ENCODE assay signal across 9 cellular contexts in the genomic region with DNA sequence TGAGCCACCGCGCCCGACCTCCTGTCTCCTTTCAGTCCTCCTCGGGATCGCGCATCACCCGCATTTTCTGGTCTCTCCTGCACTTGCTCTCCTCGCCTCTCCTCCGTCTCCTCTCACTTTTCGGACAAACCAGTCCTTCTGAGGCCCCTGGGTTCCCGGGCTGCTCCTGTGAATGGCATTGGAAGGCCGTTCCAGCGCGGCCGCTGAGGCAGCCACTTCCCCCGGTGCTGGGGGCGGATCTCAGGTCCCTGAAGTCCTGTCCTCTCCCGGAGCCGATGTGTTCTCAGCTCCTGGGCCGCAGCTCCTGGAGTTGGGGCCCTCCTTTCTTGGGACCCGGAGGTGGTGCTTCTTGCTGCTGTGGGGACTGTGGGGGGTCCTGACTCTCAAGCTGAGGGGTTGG. TPM values are rescaled to one million over a fixed set of nuclear protein-coding genes. Genes with fewer than 3 reads are reported as not detected.
DNase-seq lines count a peak whose midpoint lies in the region; ATAC-seq, FAIRE-seq and TF ChIP-seq lines count a peak whose summit lies in the region.
"Had no signal": no experiment of that assay in that cellular context is flagged by ENCODE, and none has a peak within 500 bp of the region (broad histone marks: within the 10 kb centered on the region; RNA-seq: fewer than 3 reads in every experiment).

No MANE protein-coding gene starts in this region.

- no peak for TF ChIP-seq EP300 in H1 (IDR thresholded peaks at IDR 0.05; ENCODE audit: borderline replicate concordance in 1 of 2, low read depth in 2 of 2, low read length in 2 of 2)

- H3K9me3 Mint-ChIP-seq in osteocyte (ENCODE audit: unreplicated experiment): peaks cover 7% of the 10 kb centered on the region

- no peak for TF ChIP-seq RAD21 in H1 (IDR thresholded peaks at IDR 0.05 in 1 of 2, conservative IDR thresholded peaks at IDR 0.05 in 1 of 2; ENCODE audit: low read depth in 2 of 2, low read length in 2 of 2)

- 4% methylated on average over 20 of the region's 21 CpGs; no CpG with 5 or more reads in 1 of the 2 experiments for WGBS in H1 (ENCODE audit: extremely low coverage in 1 of 2, insufficient coverage in 1 of 2, insufficient read length in 1 of 2, insufficient replicate concordance in 2 of 2, low coverage in 1 of 2, low lambda C conversion rate in 2 of 2, missing lambda C conversion rate in 1 of 2), 2 experiments

- H3K4me1 Mint-ChIP-seq in osteocyte (ENCODE audit: unreplicated experiment): peaks cover 52% of the 10 kb centered on the region

- H3K36me3 ChIP-seq in NT2/D1 (ENCODE audit: insufficient read depth, insufficient read length, low read length) (no peaks in the 10 kb centered on the region), H1 (ENCODE audit: control insufficient read depth in 2 of 4, insufficient read depth in 4 of 4, low read length in 3 of 4) (no peaks in the 10 kb centered on the region)

- H3K27me3 ChIP-seq in NT2/D1 (ENCODE audit: insufficient read depth, insufficient read length): no peaks in the 10 kb centered on the region
- H3K27me3 ChIP-seq in H1 (replicated peaks in 1 of 4; ENCODE audit: control insufficient read depth in 3 of 4, extremely low read depth in 1 of 4, insufficient read depth in 3 of 4, low read length in 3 of 4): peaks cover 0 to 15% (median 9%) of the 10 kb centered on the region in 4 experiments; a peak in 6 of 7 replicates

- no peak overlapping the region for H3K18ac ChIP-seq in H1 (ENCODE audit: extremely low read depth, low read length)

- TF ChIP-seq POLR2A in H1 (IDR thresholded peaks at IDR 0.05; ENCODE audit: control extremely low read depth in 1 of 2, low read depth in 2 of 2, low read length in 2 of 2): no peak

- CTCF ChIA-PET in H1 (lab: Charles Lee; ENCODE audit: partially characterized antibody) (interaction anchor here (0.6 to 1.8 kb wide), 2 partner anchors 98 to 117 kb away, joined by 4 to 5 read pairs; no protein-coding TSS in a partner anchor), GM10248 (lab: Yijun Ruan, JAX) (interaction anchor here (1.4 to 5.3 kb wide), 3 partner anchors 36 to 99 kb away, joined by 3 to 34 read pairs (median 4); no protein-coding TSS in a partner anchor)

- H4K20me1 ChIP-seq in H1 (replicated peaks in 1 of 2; ENCODE audit: control insufficient read depth in 1 of 2, insufficient read depth in 2 of 2, low read length in 2 of 2): peaks cover 2 to 3% of the 10 kb centered on the region in 2 experiments

- H3K4me3 Mint-ChIP-seq in osteocyte (ENCODE audit: unreplicated experiment): peak overlapping the region; percentile 83

- H2BK15ac ChIP-seq in H1 (ENCODE audit: low read length): no peak overlapping the region

- peaks cover 0 to 33% of the 10 kb centered on the region in 2 experiments; a peak in 2 of 4 replicates for H3K79me2 ChIP-seq in H1 (ENCODE audit: control insufficient read depth in 1 of 2, insufficient read depth in 2 of 2, low read length in 2 of 2)

- no peak overlapping the region for H4K8ac ChIP-seq in H1 (ENCODE audit: extremely low read depth, insufficient read depth, low read length)

- H2BK12ac ChIP-seq in H1 (ENCODE audit: low read depth, low read length): no peak overlapping the region

- H2AK5ac ChIP-seq in H1 (ENCODE audit: low read depth, low read length): no peak overlapping the region

- H2BK120ac ChIP-seq in H1 (replicated peaks; ENCODE audit: low read depth, low read length): no peak overlapping the region

- H3K4me1 ChIP-seq in NT2/D1 (ENCODE audit: insufficient read depth, insufficient read length) (no peaks in the 10 kb centered on the region), H1 (replicated peaks in 1 of 4; ENCODE audit: control insufficient read depth in 3 of 4, insufficient read depth in 4 of 4, low read length in 3 of 4) (peaks cover 6 to 17% (median 9%) of the 10 kb centered on the region in 4 experiments)

- H3K36me3 Mint-ChIP-seq in osteocyte (ENCODE audit: unreplicated experiment): peaks cover 6% of the 10 kb centered on the region

- DNase-seq in DMS53 (lab: John Stamatoyannopoulos, UW) (peak; percentile 67), NT2/D1 (ENCODE audit: low read depth, low spot score) (no peak), H1 (ENCODE audit: low read depth in 1 of 2, low spot score in 2 of 2) (peak in 1 of 2 experiments; percentile 72), osteocyte (ENCODE audit: extremely low spot score, unreplicated experiment) (no peak), HuH-7.5 (ENCODE audit: low spot score) (no peak), GM10248 (ENCODE audit: extremely low spot score) (no peak)
- no peak for DNase-seq in stimulated activated CD4-positive, alpha-beta T cell treated with anti-CD3 and anti-CD28 coated beads, Interleukin-4, amount 100 ng/mL, for 1 hour
- DNase-seq: NCI-H187 treated with DMSO at 0.1 percent for 48 hours had no signal

- no peaks in the 10 kb centered on the region for H3K27me3 Mint-ChIP-seq in osteocyte (ENCODE audit: unreplicated experiment)

- peak overlapping the region; percentile 69 to 83 for H3K4me2 ChIP-seq in H1 (ENCODE audit: insufficient read depth in 1 of 2, low read depth in 2 of 2, low read length in 2 of 2)

- FAIRE-seq in H1 (lab: Jason Lieb, UNC): no peak

- no peak overlapping the region for H3K4ac ChIP-seq in H1 (replicated peaks; ENCODE audit: insufficient read length, low read depth, low read length)

- no peak overlapping the region for H2BK20ac ChIP-seq in H1 (ENCODE audit: low read length)

- H4K91ac ChIP-seq in H1 (replicated peaks; ENCODE audit: insufficient read length, low read length): no peak overlapping the region

- peak overlapping the region; percentile 59 for H3K4me3 ChIP-seq in NT2/D1 (ENCODE audit: insufficient read length, low read depth)
- peak overlapping the region; percentile 49 to 75 (median 62) for H3K4me3 ChIP-seq in H1 (ENCODE audit: extremely low read depth in 1 of 4, insufficient read depth in 2 of 4, low read depth in 3 of 4, low read length in 4 of 4)

- no peak overlapping the region for H4K5ac ChIP-seq in H1 (ENCODE audit: insufficient read length, low read depth, low read length)

- ATAC-seq in GM19455 (IDR thresholded peaks at IDR 0.05; ENCODE audit: unreplicated experiment): no peak

- H3K23me2 ChIP-seq in H1 (ENCODE audit: low read depth, low read length): peaks cover 8% of the 10 kb centered on the region; the same call in 1 of the 2 replicates

- H3K9ac ChIP-seq in NT2/D1 (ENCODE audit: insufficient read length, low read depth): peak overlapping the region; percentile 74
- peak overlapping the region in 2 of 4 experiments; percentile 8 to 39; a peak in 2 of 7 replicates for H3K9ac ChIP-seq in H1 (replicated peaks in 1 of 4; ENCODE audit: extremely low read depth in 1 of 4, low read depth in 3 of 4, low read length in 3 of 4)

- no peak overlapping the region for H2AFZ ChIP-seq in H1 (ENCODE audit: low read length)

- H3K9me3 ChIP-seq in NT2/D1 (ENCODE audit: insufficient read depth, low read length) (no peaks in the 10 kb centered on the region), H1 (ENCODE audit: insufficient read depth in 2 of 2, low read depth in 1 of 2, low read length in 1 of 2) (no peaks in the 10 kb centered on the region)

- H3K27ac Mint-ChIP-seq in osteocyte (ENCODE audit: unreplicated experiment): peak overlapping the region; percentile 91

- POLR2A ChIA-PET in H1 (lab: Charles Lee; ENCODE audit: partially characterized antibody): interaction anchor here (0.6 to 8.2 kb wide), 10 partner anchors 14 to 204 kb away, joined by 3 to 136 read pairs (median 4); partner anchors contain the start of genes ABHD16A, ATP6V1G2, BAG6 and DDX39B
- POLR2A ChIA-PET in GM10248 (lab: Yijun Ruan, JAX): interaction anchor here (0.6 to 1.0 kb wide), 3 partner anchors 27 to 858 kb away, joined by 3 to 9 read pairs (median 6); partner anchors contain the start of gene LTB

- no peak overlapping the region for H3K56ac ChIP-seq in H1 (replicated peaks; ENCODE audit: insufficient read length, low read depth, low read length)

- no peak overlapping the region for H3K23ac ChIP-seq in H1 (ENCODE audit: insufficient read length)

- no peaks in the 10 kb centered on the region for H3K79me1 ChIP-seq in H1 (ENCODE audit: low read depth, low read length)

- no peak overlapping the region for H3K27ac ChIP-seq in H1 (ENCODE audit: low read depth, low read length)

- no peak overlapping the region for H3K14ac ChIP-seq in H1 (ENCODE audit: insufficient read length)

- no peak overlapping the region for H2BK5ac ChIP-seq in H1 (ENCODE audit: low read depth, low read length)

- TF ChIP-seq CTCF in H1 (IDR thresholded peaks at IDR 0.05; ENCODE audit: control extremely low read depth in 1 of 3, insufficient read depth in 1 of 3, low read depth in 1 of 3, low read length in 3 of 3): no peak
- TF ChIP-seq CTCF in osteocyte (IDR thresholded peaks at IDR 0.05): no peak
- TF ChIP-seq CTCF in GM10248 (IDR thresholded peaks at IDR 0.05; ENCODE audit: control extremely low read depth, extremely low read depth, low read depth, missing control alignments): no peak

RNA-seq across cellular contexts. Expression of gene MICB, which starts 0.8 kb away (rescaled TPM):
- total RNA-seq in H1 (2021; fragmentation: NEBNext Ultra II Directional; extraction: Animal tissue kit (Norgen Biotek cat#: 25700)): 15.4 and 16.2 TPM in 2 replicates
- polyA plus RNA-seq in H1 (2011; rRNA removed): 19.7 and 25.3 TPM in 2 replicates
- polyA plus RNA-seq in H1 (2011; cell fraction: cytosol; rRNA removed): 20.3 TPM
- polyA plus RNA-seq in H1 (2011; cell fraction: nucleus; rRNA removed): 25.2 TPM
- 16.5 to 17.6 TPM (median 17.0 TPM) in 4 replicates for polyA plus RNA-seq in H1 (2012, experiment 1 of 2)
- polyA plus RNA-seq in H1 (2012, experiment 2 of 2): 19.7 TPM
- polyA plus RNA-seq in H1 (2013, experiment 1 of 2): 24.5 TPM
- 26.7 TPM for polyA plus RNA-seq in H1 (2013, experiment 2 of 2)
- 32.5 and 36.6 TPM in 2 replicates for polyA minus RNA-seq in H1 (2011; rRNA and poly(A)+ RNA removed)
- polyA minus RNA-seq in H1 (2011; cell fraction: cytosol; rRNA and poly(A)+ RNA removed): 16.9 TPM
- polyA minus RNA-seq in H1 (2011; cell fraction: nucleus; rRNA and poly(A)+ RNA removed): 16.0 TPM
- total RNA-seq in osteocyte: 12.1 and 13.8 TPM in 2 replicates

RNA-seq across cellular contexts. Expression of gene MCCD1, which starts 30.0 kb away (rescaled TPM):
- total RNA-seq in H1 (2021; fragmentation: NEBNext Ultra II Directional; extraction: Animal tissue kit (Norgen Biotek cat#: 25700)): not detected in 2 replicates
- not detected in 2 replicates for polyA plus RNA-seq in H1 (2011; rRNA removed)
- not detected for polyA plus RNA-seq in H1 (2011; cell fraction: cytosol; rRNA removed)
- not detected for polyA plus RNA-seq in H1 (2011; cell fraction: nucleus; rRNA removed)
- not detected in 4 replicates for polyA plus RNA-seq in H1 (2012, experiment 1 of 2)
- not detected for polyA plus RNA-seq in H1 (2012, experiment 2 of 2)
- polyA plus RNA-seq in H1 (2013, experiment 1 of 2): not detected
- polyA plus RNA-seq in H1 (2013, experiment 2 of 2): not detected
- polyA minus RNA-seq in H1 (2011; rRNA and poly(A)+ RNA removed): not detected in 2 replicates
- polyA minus RNA-seq in H1 (2011; cell fraction: cytosol; rRNA and poly(A)+ RNA removed): not detected
- polyA minus RNA-seq in H1 (2011; cell fraction: nucleus; rRNA and poly(A)+ RNA removed): not detected
- total RNA-seq in osteocyte: not detected in 2 replicates

RNA-seq across cellular contexts. Expression of gene DDX39B, which starts 43.1 kb away (rescaled TPM):
- total RNA-seq in H1 (2021; fragmentation: NEBNext Ultra II Directional; extraction: Animal tissue kit (Norgen Biotek cat#: 25700)): 780 and 794 TPM in 2 replicates
- 896 and 1,164 TPM in 2 replicates for polyA plus RNA-seq in H1 (2011; rRNA removed)
- 1,131 TPM for polyA plus RNA-seq in H1 (2011; cell fraction: cytosol; rRNA removed)
- polyA plus RNA-seq in H1 (2011; cell fraction: nucleus; rRNA removed): 968 TPM
- 715 to 1,033 TPM (median 930 TPM) in 4 replicates for polyA plus RNA-seq in H1 (2012, experiment 1 of 2)
- 495 TPM for polyA plus RNA-seq in H1 (2012, experiment 2 of 2)
- polyA plus RNA-seq in H1 (2013, experiment 1 of 2): 439 TPM
- 386 TPM for polyA plus RNA-seq in H1 (2013, experiment 2 of 2)
- 1,289 and 1,481 TPM in 2 replicates for polyA minus RNA-seq in H1 (2011; rRNA and poly(A)+ RNA removed)
- polyA minus RNA-seq in H1 (2011; cell fraction: cytosol; rRNA and poly(A)+ RNA removed): 430 TPM
- 481 TPM for polyA minus RNA-seq in H1 (2011; cell fraction: nucleus; rRNA and poly(A)+ RNA removed)
- 315 and 331 TPM in 2 replicates for total RNA-seq in osteocyte

RNA-seq across cellular contexts. Expression of gene ATP6V1G2, which starts 47.7 kb away (rescaled TPM):
- 2.9 and 3.0 TPM in 2 replicates for total RNA-seq in H1 (2021; fragmentation: NEBNext Ultra II Directional; extraction: Animal tissue kit (Norgen Biotek cat#: 25700))
- polyA plus RNA-seq in H1 (2011; rRNA removed): 5.1 and 5.7 TPM in 2 replicates
- polyA plus RNA-seq in H1 (2011; cell fraction: cytosol; rRNA removed): 6.9 TPM
- polyA plus RNA-seq in H1 (2011; cell fraction: nucleus; rRNA removed): 5.4 TPM
- 3.6 to 4.9 TPM (median 3.7 TPM) in 4 replicates for polyA plus RNA-seq in H1 (2012, experiment 1 of 2)
- polyA plus RNA-seq in H1 (2012, experiment 2 of 2): 3.7 TPM
- polyA plus RNA-seq in H1 (2013, experiment 1 of 2): 2.8 TPM
- 2.8 TPM for polyA plus RNA-seq in H1 (2013, experiment 2 of 2)
- 2.4 and 2.8 TPM in 2 replicates for polyA minus RNA-seq in H1 (2011; rRNA and poly(A)+ RNA removed)
- polyA minus RNA-seq in H1 (2011; cell fraction: cytosol; rRNA and poly(A)+ RNA removed): 0.73 TPM
- 1.3 TPM for polyA minus RNA-seq in H1 (2011; cell fraction: nucleus; rRNA and poly(A)+ RNA removed)
- 8.8 and 9.0 TPM in 2 replicates for total RNA-seq in osteocyte

RNA-seq across cellular contexts. Expression of gene NFKBIL1, which starts 48.7 kb away (rescaled TPM):
- total RNA-seq in H1 (2021; fragmentation: NEBNext Ultra II Directional; extraction: Animal tissue kit (Norgen Biotek cat#: 25700)): 10.8 and 11.2 TPM in 2 replicates
- 7.5 and 17.0 TPM in 2 replicates for polyA plus RNA-seq in H1 (2011; rRNA removed)
- polyA plus RNA-seq in H1 (2011; cell fraction: cytosol; rRNA removed): 11.8 TPM
- 20.7 TPM for polyA plus RNA-seq in H1 (2011; cell fraction: nucleus; rRNA removed)
- polyA plus RNA-seq in H1 (2012, experiment 1 of 2): 6.7 to 13.7 TPM (median 12.1 TPM) in 4 replicates
- polyA plus RNA-seq in H1 (2012, experiment 2 of 2): 9.5 TPM
- 10.1 TPM for polyA plus RNA-seq in H1 (2013, experiment 1 of 2)
- 11.0 TPM for polyA plus RNA-seq in H1 (2013, experiment 2 of 2)
- polyA minus RNA-seq in H1 (2011; rRNA and poly(A)+ RNA removed): 1.8 and 2.6 TPM in 2 replicates
- 6.5 TPM for polyA minus RNA-seq in H1 (2011; cell fraction: cytosol; rRNA and poly(A)+ RNA removed)
- 10.5 TPM for polyA minus RNA-seq in H1 (2011; cell fraction: nucleus; rRNA and poly(A)+ RNA removed)
- total RNA-seq in osteocyte: 28.7 and 33.2 TPM in 2 replicates
